Comparison of ENCODE assay signal across 8 cellular contexts in the genomic region with DNA sequence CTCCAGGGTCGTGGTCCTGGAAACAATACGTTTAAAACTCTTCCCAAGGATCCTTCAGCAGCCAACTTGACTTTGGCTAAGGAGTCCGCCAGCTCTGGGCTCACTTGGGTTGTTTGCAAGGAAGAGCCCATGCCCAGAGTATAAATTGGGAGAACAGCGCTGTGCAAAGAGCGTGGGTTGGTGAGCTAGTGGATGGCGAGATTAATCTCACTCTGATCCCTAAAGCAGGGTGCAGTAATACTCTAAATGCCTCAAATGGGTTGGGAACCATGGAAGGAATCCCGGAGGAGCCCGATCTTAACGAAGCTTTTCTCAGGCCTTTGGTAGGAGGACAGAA. TPM values are rescaled to one million over a fixed set of nuclear protein-coding genes. Genes with fewer than 3 reads are reported as not detected.
A peak's percentile ranks its signal among the peaks of the same experiment; 100 is the strongest.
DNase-seq lines count a peak whose midpoint lies in the region; ATAC-seq and TF ChIP-seq lines count a peak whose summit lies in the region.

No MANE protein-coding gene starts in this region.

- no TSS peak for BruUV-seq in Calu3 (replicated peaks; lab: Mats Ljungman, UMichigan)

- H3K27ac ChIP-seq in SJCRH30 (peak overlapping the region; percentile 60), esophagus squamous epithelium (peak overlapping the region; percentile 65 to 84 (median 75))

- H3K27me3 ChIP-seq in SJCRH30 (no peaks in the 10 kb centered on the region), esophagus squamous epithelium (no peaks in the 10 kb centered on the region)

- DNase-seq in Calu3 (no peak), SJCRH30 (no peak), esophagus squamous epithelium (lab: John Stamatoyannopoulos, UW) (no peak), osteocyte (ENCODE audit: extremely low spot score, unreplicated experiment) (no peak), NCI-H1930 (lab: John Stamatoyannopoulos, UW) (no peak), HuH-7 (ENCODE audit: low spot score) (no peak)

- intact Hi-C loops in Calu3 (cut with micrococcal nuclease; ENCODE audit: unreplicated experiment) = no loop called here
- intact Hi-C loops in esophagus squamous epithelium (cut with DNase I) = no loop called here

- H3K4me1 ChIP-seq in SJCRH30 (peaks cover 3% of the 10 kb centered on the region; the same call in 1 of the 2 replicates), esophagus squamous epithelium (peaks cover 0 to 24% (median 5%) of the 10 kb centered on the region in 3 donors)

- peaks cover 17% of the 10 kb centered on the region for H3K36me3 Mint-ChIP-seq in Calu3 (ENCODE audit: insufficient read depth, unreplicated experiment)
- no peaks in the 10 kb centered on the region for H3K36me3 Mint-ChIP-seq in osteocyte (ENCODE audit: unreplicated experiment)

- peak overlapping the region; percentile 74 for H3K4me3 ChIP-seq in SJCRH30
- peak overlapping the region; percentile 73 to 77 (median 74) for H3K4me3 ChIP-seq in esophagus squamous epithelium

- H3K4me1 Mint-ChIP-seq in Calu3 (ENCODE audit: low read depth, unreplicated experiment) (peaks cover 20% of the 10 kb centered on the region), osteocyte (ENCODE audit: unreplicated experiment) (peaks cover 20% of the 10 kb centered on the region)

- peak overlapping the region; percentile 80 for H3K27ac Mint-ChIP-seq in Calu3 (ENCODE audit: unreplicated experiment)
- peak overlapping the region; percentile 89 for H3K27ac Mint-ChIP-seq in osteocyte (ENCODE audit: unreplicated experiment)

- H3K4me3 Mint-ChIP-seq in Calu3 (ENCODE audit: low read depth, unreplicated experiment) (peak overlapping the region; percentile 88), osteocyte (ENCODE audit: unreplicated experiment) (peak overlapping the region; percentile 91)

- ATAC-seq in HG02759 (IDR thresholded peaks at IDR 0.05; ENCODE audit: unreplicated experiment) (no peak), HG03457 (IDR thresholded peaks at IDR 0.05; ENCODE audit: unreplicated experiment) (no peak)

- TF ChIP-seq CTCF in Calu3 (IDR thresholded peaks at IDR 0.05; ENCODE audit: unreplicated experiment) (no peak), esophagus squamous epithelium (IDR thresholded peaks at IDR 0.05) (no peak), osteocyte (IDR thresholded peaks at IDR 0.05) (no peak)

- WGBS in esophagus squamous epithelium, 2 donors = 73 to 84% methylated on average over 9 of the region's 9 CpGs

- H3K27me3 Mint-ChIP-seq in Calu3 (ENCODE audit: unreplicated experiment) (no peaks in the 10 kb centered on the region), osteocyte (ENCODE audit: unreplicated experiment) (peaks cover 16% of the 10 kb centered on the region)

- no peak for TF ChIP-seq POLR2A in esophagus squamous epithelium (IDR thresholded peaks at IDR 0.05)

- H3K9me3 ChIP-seq in SJCRH30 (replicated peaks) (no peaks in the 10 kb centered on the region), esophagus squamous epithelium (no peaks in the 10 kb centered on the region)

- CTCF ChIA-PET in Calu3 (lab: Charles Lee) = no interaction called here

- no peaks in the 10 kb centered on the region for H3K36me3 ChIP-seq in SJCRH30
- no peaks in the 10 kb centered on the region for H3K36me3 ChIP-seq in esophagus squamous epithelium

- H3K9me3 Mint-ChIP-seq in Calu3 (ENCODE audit: low read depth, unreplicated experiment) (no peaks in the 10 kb centered on the region), osteocyte (ENCODE audit: unreplicated experiment) (no peaks in the 10 kb centered on the region)

RNA-seq across cellular contexts. Expression of a gene that starts 0.5 kb away (rescaled TPM):
- 9.2 and 11.9 TPM in 2 replicates for total RNA-seq in Calu3 (2022)
- 41.3 and 46.2 TPM in 2 replicates for total RNA-seq in SJCRH30 (2014; rRNA removed; shearing (Covaris generic))
- total RNA-seq in esophagus squamous epithelium = 10 to 100 TPM in 2 of 4 donors, 1 to 10 TPM in 2; 6.4 to 13.6 (median 10.9) TPM
- total RNA-seq in osteocyte = 10.0 and 11.1 TPM in 2 replicates
